Comparison of ENCODE assay signal across 8 cellular contexts in the genomic region with DNA sequence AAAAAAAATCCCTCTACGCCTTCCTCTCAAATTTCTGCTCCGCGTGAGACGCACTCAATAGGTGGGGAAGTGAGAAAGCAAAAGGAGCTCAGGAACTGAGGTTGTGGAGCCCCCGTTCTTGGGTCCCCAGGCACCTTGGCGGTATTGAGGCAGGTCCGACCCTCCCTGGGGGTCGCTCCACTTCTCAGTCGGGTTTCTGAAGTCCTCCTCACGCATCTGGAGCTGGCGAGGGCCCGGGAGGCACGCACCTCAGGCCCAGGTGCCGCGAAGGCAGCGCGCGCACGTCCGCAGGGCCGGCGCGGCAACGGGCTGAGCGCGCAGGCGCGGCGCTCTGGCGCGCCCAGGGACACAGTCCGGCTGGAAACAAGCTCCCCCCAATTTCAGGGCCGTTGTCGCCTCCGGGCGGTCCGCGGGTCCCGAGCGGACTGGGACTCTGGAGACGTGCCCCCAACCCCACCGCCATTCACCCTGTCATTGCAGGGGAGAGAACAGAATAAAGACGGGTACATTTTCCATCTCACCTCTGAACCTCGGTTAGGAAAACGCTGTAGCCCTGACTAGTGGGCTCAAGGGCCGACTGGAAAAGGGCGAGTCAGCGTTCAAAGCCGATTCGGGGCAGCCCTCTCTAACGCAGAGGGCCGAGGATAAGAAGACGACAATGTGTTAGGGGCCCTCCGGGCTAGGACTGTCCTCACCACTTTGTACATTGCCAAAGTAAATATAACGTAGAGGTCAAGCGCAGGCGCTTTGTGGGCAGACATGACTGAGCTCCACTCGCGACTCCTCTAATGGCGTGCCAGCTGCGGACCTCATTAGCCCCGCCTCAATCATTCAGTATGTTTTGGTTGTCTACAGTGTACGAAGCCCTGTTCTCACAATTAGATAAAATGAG. TPM values are rescaled to one million over a fixed set of nuclear protein-coding genes. Genes with fewer than 3 reads are reported as not detected.
A peak's percentile ranks its signal among the peaks of the same experiment; 100 is the strongest.
DNase-seq lines count a peak whose midpoint lies in the region; ATAC-seq and TF ChIP-seq lines count a peak whose summit lies in the region.

Gene ZNF770 (minus strand): TSS at position 306 of the 892 bp plus-strand sequence. CDS start 4,853 bp downstream, outside the sequence.

- H3K4me3 ChIP-seq in AG10803 (ENCODE audit: low read length) (peak within 1 kb of the TSS; percentile 98), coronary artery (peak within 1 kb of the TSS; percentile 82)

- intact Hi-C loops in activated CD4-positive, alpha-beta T cell treated with anti-CD3 and anti-CD28 coated beads, Interleukin-2, amount 10 ng/mL, durations not matched to agents 24 days and 14 days (cut with micrococcal nuclease): loop anchor here (1.0 to 5.0 kb wide), 2 partner anchors 19 to 559 kb away; partner anchors contain the start of genes AQR and DPH6

- peaks cover 27% of the 10 kb centered on the region for H3K36me3 Mint-ChIP-seq in activated CD4-positive, alpha-beta T cell treated with anti-CD3 and anti-CD28 coated beads, Interleukin-2, amount 10 ng/mL, durations not matched to agents 24 days and 14 days (ENCODE audit: low read depth)

- ATAC-seq in GM19043 (IDR thresholded peaks at IDR 0.05; ENCODE audit: low read depth, unreplicated experiment) (peak; percentile 73), HG03354 (IDR thresholded peaks at IDR 0.05; ENCODE audit: poor library complexity, severe bottlenecking, unreplicated experiment) (peak; percentile 83), left lobe of liver (peak; percentile 88)

- DNase-seq in AG10803 (ENCODE audit: low read depth) (peak; percentile 74), NCI-H510A (lab: John Stamatoyannopoulos, UW) (peak; percentile 37), coronary artery (ENCODE audit: low spot score) (peak; percentile 83), left lobe of liver (ENCODE audit: low spot score) (peak; percentile 84)
- peak; percentile 96 for DNase-seq in activated CD4-positive, alpha-beta T cell treated with anti-CD3 and anti-CD28 coated beads, Interleukin-2, amount 10 ng/mL, durations not matched to agents 24 days and 14 days
- peak; percentile 81 to 85 for DNase-seq in stimulated activated CD4-positive, alpha-beta T cell treated with anti-CD3 and anti-CD28 coated beads, Interleukin-2, amount 100 ng/mL, for 24 hours

- peak within 1 kb of the TSS; percentile 97 for H3K4me3 Mint-ChIP-seq in activated CD4-positive, alpha-beta T cell treated with anti-CD3 and anti-CD28 coated beads, Interleukin-2, amount 10 ng/mL, durations not matched to agents 24 days and 14 days

- H3K27me3 Mint-ChIP-seq in activated CD4-positive, alpha-beta T cell treated with anti-CD3 and anti-CD28 coated beads, Interleukin-2, amount 10 ng/mL, durations not matched to agents 24 days and 14 days: no peaks in the 10 kb centered on the region

- H3K4me1 Mint-ChIP-seq in activated CD4-positive, alpha-beta T cell treated with anti-CD3 and anti-CD28 coated beads, Interleukin-2, amount 10 ng/mL, durations not matched to agents 24 days and 14 days: peaks cover 28% of the 10 kb centered on the region

- peak within 1 kb of the TSS; percentile 99 for H3K27ac Mint-ChIP-seq in activated CD4-positive, alpha-beta T cell treated with anti-CD3 and anti-CD28 coated beads, Interleukin-2, amount 10 ng/mL, durations not matched to agents 24 days and 14 days

- peak within 1 kb of the TSS; percentile 95 for H3K27ac ChIP-seq in coronary artery

- peaks cover 2% of the 10 kb centered on the region for H3K9me3 Mint-ChIP-seq in activated CD4-positive, alpha-beta T cell treated with anti-CD3 and anti-CD28 coated beads, Interleukin-2, amount 10 ng/mL, durations not matched to agents 24 days and 14 days

- TF ChIP-seq CTCF in AG10803 (conservative IDR thresholded peaks at IDR 0.05; ENCODE audit: low read length): no peak
- no peak for TF ChIP-seq CTCF in coronary artery (IDR thresholded peaks at IDR 0.05)

RNA-seq across cellular contexts. Expression of gene ZNF770, which starts in this region (rescaled TPM):
- total RNA-seq in activated CD4-positive, alpha-beta T cell treated with anti-CD3 and anti-CD28 coated beads, Interleukin-2, amount 10 ng/mL, durations not matched to agents 24 days and 14 days: 53.9 and 56.3 TPM in 2 replicates
- 28.3 TPM for total RNA-seq in left lobe of liver

Comparison
In these comparisons a context has a peak if more than half of its experiments do, and no peak if none do; other contexts are left out.
1. Peak in every context shown above with its lines: DNase-seq, ATAC-seq, H3K4me3 ChIP-seq and H3K27ac ChIP-seq.
2. DNase-seq: peak in every context shown above with its lines; median percentile 96 in activated CD4-positive, alpha-beta T cell treated with anti-CD3 and anti-CD28 coated beads, Interleukin-2, amount 10 ng/mL, durations not matched to agents 24 days and 14 days; 84 in left lobe of liver; 83 in coronary artery; 83 in stimulated activated CD4-positive, alpha-beta T cell treated with anti-CD3 and anti-CD28 coated beads, Interleukin-2, amount 100 ng/mL, for 24 hours; 74 in AG10803; 37 in NCI-H510A.